ENCODE assay signal across 23 cellular contexts in genomic region chr5:66908230-66908629, GRCh38.
DNase-seq lines count a peak whose midpoint lies in the region; ATAC-seq and TF ChIP-seq lines count a peak whose summit lies in the region.
"Had no signal": no experiment of that assay in that cellular context is flagged by ENCODE, and none has a peak within 500 bp of the region (broad histone marks: within the 10 kb centered on the region; RNA-seq: fewer than 3 reads in every experiment).

No MANE protein-coding gene starts in this region.

- H3K9me3 Mint-ChIP-seq in H9 = peaks cover 3 to 5% of the 10 kb centered on the region in 2 experiments; a peak in 3 of 5 replicates
- H3K9me3 Mint-ChIP-seq: CD14-positive monocyte; CD4-positive, alpha-beta memory T cell; CD8-positive, alpha-beta memory T cell had no signal

- no peak overlapping the region for H4K5ac ChIP-seq in H9 (ENCODE audit: insufficient read length, low read depth, low read length)

- no peak overlapping the region for H3K4me3 Mint-ChIP-seq in H9
- H3K4me3 Mint-ChIP-seq: CD14-positive monocyte; CD4-positive, alpha-beta memory T cell; CD4-positive, CD25-positive, alpha-beta regulatory T cell; CD8-positive, alpha-beta memory T cell had no signal

- no peak overlapping the region for H2BK12ac ChIP-seq in H9 (ENCODE audit: insufficient read length, low read depth, low read length)

- intact Hi-C loops in PC-3 (cut with micrococcal nuclease) = no loop called here

- H3K23me2 ChIP-seq in H9 (ENCODE audit: insufficient read length, low read depth, low read length, poor library complexity, severe bottlenecking) = no peaks in the 10 kb centered on the region

- no peak overlapping the region for H3K4ac ChIP-seq in H9 (ENCODE audit: low read depth, low read length)

- H3K9me2 ChIP-seq in PC-3 (replicated peaks; ENCODE audit: low read length) = no peaks in the 10 kb centered on the region

- TF ChIP-seq CTCF in H9 (conservative IDR thresholded peaks at IDR 0.05) = no peak
- TF ChIP-seq CTCF in PC-3 (conservative IDR thresholded peaks at IDR 0.05; ENCODE audit: low read depth, low read length) = no peak

- H3K27ac ChIP-seq in H9 (ENCODE audit: insufficient read length, low read depth, low read length) (no peak overlapping the region), PC-3 (ENCODE audit: low read length) (no peak overlapping the region)
- H3K27ac ChIP-seq: BLaER1 had no signal

- H3F3A ChIP-seq in PC-3 (ENCODE audit: low read length, unreplicated experiment) = no peaks in the 10 kb centered on the region

- H3K79me2 ChIP-seq in H9 (ENCODE audit: insufficient read depth, low read length) (no peaks in the 10 kb centered on the region), PC-3 (ENCODE audit: low read length) (no peaks in the 10 kb centered on the region)

- BruUV-seq in PC-3 (replicated peaks; lab: Mats Ljungman, UMichigan) = no TSS peak

- no peak overlapping the region for H3K14ac ChIP-seq in H9 (ENCODE audit: insufficient read depth, low read length)

- H3K36me3 Mint-ChIP-seq in H9 (ENCODE audit: insufficient read depth in 1 of 3, low read depth in 3 of 3) = peaks cover 0 to 4% (median 0%) of the 10 kb centered on the region in 3 experiments; a peak in 2 of 7 replicates
- H3K36me3 Mint-ChIP-seq: CD14-positive monocyte; CD4-positive, alpha-beta memory T cell; CD4-positive, CD25-positive, alpha-beta regulatory T cell; CD8-positive, alpha-beta memory T cell had no signal

- H3K79me1 ChIP-seq in H9 (ENCODE audit: insufficient read depth, low read depth, low read length, poor library complexity, severe bottlenecking) = no peaks in the 10 kb centered on the region

- H3K18ac ChIP-seq in H9 (ENCODE audit: insufficient read length, low read depth, low read length) = no peak overlapping the region

- CTCF ChIA-PET in PC-3 (lab: Charles Lee) = no interaction called here

- H3K4me2 ChIP-seq in H9 (ENCODE audit: insufficient read depth, insufficient read length, low read length) (no peak overlapping the region), PC-3 (ENCODE audit: low read length) (no peak overlapping the region)
- H3K4me2 ChIP-seq: BLaER1 had no signal

- H2AFZ ChIP-seq in H9 (ENCODE audit: low read length) (no peak overlapping the region), PC-3 (ENCODE audit: low read length) (no peak overlapping the region)

- peak overlapping the region; percentile 7 for H2BK120ac ChIP-seq in H9 (ENCODE audit: low read depth, low read length, poor library complexity, severe bottlenecking)

- H3K23ac ChIP-seq in H9 (ENCODE audit: insufficient read length, low read depth, low read length) = no peak overlapping the region

- H3K9me3 ChIP-seq in H9 (ENCODE audit: control insufficient read depth, low read depth, low read length) = no peaks in the 10 kb centered on the region
- no peaks in the 10 kb centered on the region for H3K9me3 ChIP-seq in PC-3 (ENCODE audit: low read length)
- H3K9me3 ChIP-seq: BE2C, BLaER1 had no signal

- WGBS in H9 (ENCODE audit: extremely low coverage, insufficient read length, low lambda C conversion rate) = no CpG with 5 or more reads among the region's 1 CpG

- no peak overlapping the region for H4K8ac ChIP-seq in H9 (replicated peaks; ENCODE audit: insufficient read length, low read depth, low read length)

- no peak overlapping the region for H2BK5ac ChIP-seq in H9 (ENCODE audit: insufficient read length, low read length)

- H3K56ac ChIP-seq in H9 (ENCODE audit: insufficient read length, low read depth, low read length) = no peak overlapping the region

- POLR2A ChIA-PET in PC-3 (lab: Charles Lee; ENCODE audit: unreplicated experiment) = interaction anchor here (0.6 kb wide), 1 partner anchor 12 kb away, joined by 4 read pairs; no protein-coding TSS in a partner anchor

- peak; percentile 2 for DNase-seq in NCI-H2171 treated with DMSO at 0.1 percent for 48 hours (lab: John Stamatoyannopoulos, UW)
- DNase-seq in NCI-H2171 (lab: John Stamatoyannopoulos, UW) = no peak
- no peak for DNase-seq in H9
- DNase-seq in PC-3 = no peak
- DNase-seq: 8988T; ACHN; BE2C; C1 segment of cervical spinal cord; CD4-positive, alpha-beta memory T cell; CD4-positive, CD25-positive, alpha-beta regulatory T cell; CD8-positive, alpha-beta memory T cell; COR-L47; DMS 273 treated with DMSO at 0.1 percent for 48 hours; DMS153; DMS53; DMS79; DND-41; EL; GDM1 had no signal

- no peak overlapping the region for H3K4me3 ChIP-seq in PC-3 (ENCODE audit: low read length)
- H3K4me3 ChIP-seq: BLaER1, GM12878 had no signal

- H4K20me1 ChIP-seq in H9 (ENCODE audit: control insufficient read depth, insufficient read depth, insufficient read length) = no peaks in the 10 kb centered on the region
- H4K20me1 ChIP-seq in PC-3 (ENCODE audit: low read length) = no peaks in the 10 kb centered on the region
- H4K20me1 ChIP-seq: BLaER1 had no signal

- no peak overlapping the region for H2AK5ac ChIP-seq in H9 (ENCODE audit: insufficient read length, low read length)

- H3K27me3 ChIP-seq in H9 (ENCODE audit: insufficient read depth, low read length) (peaks cover 21% of the 10 kb centered on the region; the same call in 1 of the 2 replicates), PC-3 (ENCODE audit: low read length) (no peaks in the 10 kb centered on the region)
- H3K27me3 ChIP-seq: BE2C, BLaER1 had no signal

- no peak overlapping the region for H4K91ac ChIP-seq in H9 (ENCODE audit: insufficient read length, low read depth, low read length)

- peaks cover 77% of the 10 kb centered on the region for H3K27me3 Mint-ChIP-seq in H9 (ENCODE audit: low read depth)
- H3K27me3 Mint-ChIP-seq: CD4-positive, CD25-positive, alpha-beta regulatory T cell had no signal

- H3K27ac Mint-ChIP-seq in H9 = no peak overlapping the region
- H3K27ac Mint-ChIP-seq: CD14-positive monocyte; CD4-positive, alpha-beta memory T cell; CD4-positive, CD25-positive, alpha-beta regulatory T cell; CD8-positive, alpha-beta memory T cell had no signal

- H3K4me1 ChIP-seq in H9 (ENCODE audit: insufficient read depth, low read length) (peaks cover 5% of the 10 kb centered on the region; the same call in 1 of the 2 replicates), PC-3 (ENCODE audit: insufficient read depth, low read length) (no peaks in the 10 kb centered on the region)
- H3K4me1 ChIP-seq: BE2C had no signal

- no peak for ATAC-seq in GM21825 (IDR thresholded peaks at IDR 0.05; ENCODE audit: unreplicated experiment)
- ATAC-seq in PC-3 = no peak
- ATAC-seq: GM12878 had no signal

- H3K9ac ChIP-seq in H9 (ENCODE audit: extremely low read depth, insufficient read length, low read length) (peak overlapping the region; percentile 13), PC-3 (ENCODE audit: low read length) (no peak overlapping the region)
- H3K9ac ChIP-seq: BLaER1 had no signal

- no peak overlapping the region for H2BK20ac ChIP-seq in H9 (ENCODE audit: low read depth, low read length, poor library complexity, severe bottlenecking)

- no peak overlapping the region for H2BK15ac ChIP-seq in H9 (ENCODE audit: low read depth, low read length)

- H3T11ph ChIP-seq in H9 (ENCODE audit: low read length) = no peak overlapping the region

- no peaks in the 10 kb centered on the region for H3K36me3 ChIP-seq in PC-3 (ENCODE audit: low read depth, low read length)
- H3K36me3 ChIP-seq: BE2C, BLaER1 had no signal

- H3K4me1 Mint-ChIP-seq in H9 = peaks cover 36 to 47% of the 10 kb centered on the region in 2 experiments
- H3K4me1 Mint-ChIP-seq: CD14-positive monocyte; CD4-positive, alpha-beta memory T cell; CD8-positive, alpha-beta memory T cell had no signal
